ENCODE assay signal across 1 cellular context in the genomic region with DNA sequence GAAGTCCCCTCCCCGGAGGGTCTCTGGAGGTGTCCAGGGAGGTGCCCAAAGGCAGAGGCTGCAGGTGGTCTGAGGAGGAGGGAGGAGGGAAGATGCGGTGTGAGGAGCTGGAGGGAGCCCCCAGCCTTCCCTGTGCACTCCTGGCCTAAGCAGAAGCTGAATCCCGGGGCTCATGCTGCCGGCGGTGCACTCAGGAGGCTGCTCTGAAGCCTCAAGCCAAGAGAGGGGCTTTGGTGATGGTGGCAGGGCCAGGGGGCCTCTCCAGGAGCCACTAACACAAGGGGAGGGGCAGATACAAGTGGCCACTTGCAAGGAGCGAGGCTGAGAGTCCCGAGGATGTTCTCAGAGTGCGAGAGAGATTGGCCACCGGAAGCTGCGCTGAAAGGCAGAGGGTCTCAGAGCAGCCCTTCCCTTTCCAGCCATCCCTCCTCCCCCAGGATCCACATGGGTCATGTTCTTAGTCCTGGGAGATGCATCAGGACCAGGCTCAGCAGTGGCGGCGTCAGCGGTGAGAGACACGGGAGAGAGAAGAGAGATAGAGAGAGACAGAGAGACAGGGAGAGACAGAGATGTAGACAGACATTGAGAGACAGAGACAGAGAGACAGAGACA.
TF ChIP-seq lines count a peak whose summit lies in the region.

No MANE protein-coding gene starts in this region.

TF ChIP-seq in H1, 55 proteins besides CTCF, POLR2A, EP300 and RAD21:
- no peak for TF ChIP-seq YY1 (IDR thresholded peaks at IDR 0.05; ENCODE audit: low read depth, low read length)
- no peak for TF ChIP-seq GTF2F1 (IDR thresholded peaks at IDR 0.05; ENCODE audit: borderline replicate concordance, low read depth, low read length)
- TF ChIP-seq BCL11A (IDR thresholded peaks at IDR 0.05; ENCODE audit: low read depth in 2 of 2, low read length in 2 of 2) = no peak
- no peak for TF ChIP-seq JUND (IDR thresholded peaks at IDR 0.05; ENCODE audit: low read length)
- no peak for TF ChIP-seq ATF2 (IDR thresholded peaks at IDR 0.05; ENCODE audit: low read length)
- no peak for TF ChIP-seq SP1 (IDR thresholded peaks at IDR 0.05; ENCODE audit: low read depth, low read length)
- TF ChIP-seq RNF2 (IDR thresholded peaks at IDR 0.05; ENCODE audit: borderline replicate concordance, low read depth, low read length, missing control alignments, poor library complexity, severe bottlenecking) = no peak
- TF ChIP-seq ASH2L (IDR thresholded peaks at IDR 0.05; ENCODE audit: low read length) = no peak
- TF ChIP-seq SP4 (IDR thresholded peaks at IDR 0.05; ENCODE audit: low read length) = no peak
- TF ChIP-seq CHD7 (IDR thresholded peaks at IDR 0.05; ENCODE audit: insufficient replicate concordance, low read length) = no peak
- no peak for TF ChIP-seq PHF8 (conservative IDR thresholded peaks at IDR 0.05; ENCODE audit: low read depth, low read length)
- TF ChIP-seq EGR1 (IDR thresholded peaks at IDR 0.05; ENCODE audit: borderline replicate concordance, low read depth, low read length) = no peak
- no peak for TF ChIP-seq KDM4A (IDR thresholded peaks at IDR 0.05; ENCODE audit: low read depth, low read length, severe bottlenecking)
